Comparison of ENCODE assay signal across 1 cellular context in the genomic region with DNA sequence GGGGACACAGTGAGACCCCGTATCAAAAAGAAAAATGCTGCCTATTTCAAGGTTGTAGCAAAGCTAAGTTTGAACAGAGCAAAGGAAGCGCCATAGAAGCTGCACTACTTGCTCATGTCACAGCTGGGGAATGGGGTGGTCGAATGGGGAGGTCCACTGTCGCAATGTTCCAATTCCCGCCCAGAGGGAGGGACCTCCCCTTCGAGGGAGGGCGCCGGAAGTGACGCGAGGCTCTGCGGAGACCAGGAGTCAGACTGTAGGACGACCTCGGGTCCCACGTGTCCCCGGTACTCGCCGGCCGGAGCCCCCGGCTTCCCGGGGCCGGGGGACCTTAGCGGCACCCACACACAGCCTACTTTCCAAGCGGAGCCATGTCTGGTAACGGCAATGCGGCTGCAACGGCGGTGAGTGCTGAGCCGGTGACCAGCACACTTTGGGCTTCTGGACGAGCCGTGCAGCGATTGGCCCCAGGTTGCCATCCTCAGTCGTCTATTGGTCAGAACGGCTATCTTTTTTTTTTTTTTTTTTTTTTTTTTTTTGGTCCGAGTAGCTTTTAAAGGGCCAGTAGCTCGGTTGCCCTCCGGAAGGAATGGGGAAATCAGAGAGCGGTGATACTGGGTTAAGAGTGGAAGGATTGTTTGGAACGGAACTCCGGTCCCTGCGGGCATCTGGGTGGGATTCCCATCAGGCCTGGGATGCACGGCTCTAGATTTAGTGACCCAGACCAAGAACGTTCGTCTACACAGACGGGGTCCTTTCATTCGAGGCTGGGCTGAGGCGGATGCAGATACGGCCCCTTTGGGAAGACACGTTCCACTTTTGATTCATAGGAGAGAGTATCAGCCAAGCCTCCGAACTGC.
TF ChIP-seq lines count a peak whose summit lies in the region.

HMBS (plus strand) TSS at position 219 of the 860 bp plus-strand sequence; CDS start at position 372, 153 bp downstream.

TF ChIP-seq in HEK293, 187 proteins besides CTCF, POLR2A, EP300 and RAD21 (continued from another document and continues in another):
- peak; percentile 86 for TF ChIP-seq ZBTB11 (tag by site-specific recombination; conservative IDR thresholded peaks at IDR 0.05; ENCODE audit: low read depth)
- no peak for TF ChIP-seq ZNF510 (tag by site-specific recombination; IDR thresholded peaks at IDR 0.05; ENCODE audit: insufficient replicate concordance)
- peak; percentile 70; the same call in 1 of the 2 replicates for TF ChIP-seq WT1 (tag by site-specific recombination; IDR thresholded peaks at IDR 0.05)
- TF ChIP-seq ZNF426 (tag by site-specific recombination; IDR thresholded peaks at IDR 0.05): no peak
- peak; percentile 70 for TF ChIP-seq ZXDB (tag by site-specific recombination; IDR thresholded peaks at IDR 0.05)
- TF ChIP-seq, protein P1, sequence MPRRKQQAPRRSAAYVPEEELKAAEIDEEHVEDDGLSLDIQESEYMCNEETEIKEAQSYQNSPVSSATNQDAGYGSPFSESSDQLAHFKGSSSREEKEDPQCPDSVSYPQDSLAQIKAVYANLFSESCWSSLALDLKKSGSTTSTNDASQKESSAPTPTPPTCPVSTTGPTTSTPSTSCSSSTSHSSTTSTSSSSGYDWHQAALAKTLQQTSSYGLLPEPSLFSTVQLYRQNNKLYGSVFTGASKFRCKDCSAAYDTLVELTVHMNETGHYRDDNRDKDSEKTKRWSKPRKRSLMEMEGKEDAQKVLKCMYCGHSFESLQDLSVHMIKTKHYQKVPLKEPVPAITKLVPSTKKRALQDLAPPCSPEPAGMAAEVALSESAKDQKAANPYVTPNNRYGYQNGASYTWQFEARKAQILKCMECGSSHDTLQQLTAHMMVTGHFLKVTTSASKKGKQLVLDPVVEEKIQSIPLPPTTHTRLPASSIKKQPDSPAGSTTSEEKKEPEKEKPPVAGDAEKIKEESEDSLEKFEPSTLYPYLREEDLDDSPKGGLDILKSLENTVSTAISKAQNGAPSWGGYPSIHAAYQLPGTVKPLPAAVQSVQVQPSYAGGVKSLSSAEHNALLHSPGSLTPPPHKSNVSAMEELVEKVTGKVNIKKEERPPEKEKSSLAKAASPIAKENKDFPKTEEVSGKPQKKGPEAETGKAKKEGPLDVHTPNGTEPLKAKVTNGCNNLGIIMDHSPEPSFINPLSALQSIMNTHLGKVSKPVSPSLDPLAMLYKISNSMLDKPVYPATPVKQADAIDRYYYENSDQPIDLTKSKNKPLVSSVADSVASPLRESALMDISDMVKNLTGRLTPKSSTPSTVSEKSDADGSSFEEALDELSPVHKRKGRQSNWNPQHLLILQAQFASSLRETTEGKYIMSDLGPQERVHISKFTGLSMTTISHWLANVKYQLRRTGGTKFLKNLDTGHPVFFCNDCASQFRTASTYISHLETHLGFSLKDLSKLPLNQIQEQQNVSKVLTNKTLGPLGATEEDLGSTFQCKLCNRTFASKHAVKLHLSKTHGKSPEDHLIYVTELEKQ (tag by site-specific recombination; IDR thresholded peaks at IDR 0.05; ENCODE audit: borderline replicate concordance): no peak
- TF ChIP-seq ZNF423 (tag by site-specific recombination; IDR thresholded peaks at IDR 0.05): no peak
- TF ChIP-seq, protein P2, sequence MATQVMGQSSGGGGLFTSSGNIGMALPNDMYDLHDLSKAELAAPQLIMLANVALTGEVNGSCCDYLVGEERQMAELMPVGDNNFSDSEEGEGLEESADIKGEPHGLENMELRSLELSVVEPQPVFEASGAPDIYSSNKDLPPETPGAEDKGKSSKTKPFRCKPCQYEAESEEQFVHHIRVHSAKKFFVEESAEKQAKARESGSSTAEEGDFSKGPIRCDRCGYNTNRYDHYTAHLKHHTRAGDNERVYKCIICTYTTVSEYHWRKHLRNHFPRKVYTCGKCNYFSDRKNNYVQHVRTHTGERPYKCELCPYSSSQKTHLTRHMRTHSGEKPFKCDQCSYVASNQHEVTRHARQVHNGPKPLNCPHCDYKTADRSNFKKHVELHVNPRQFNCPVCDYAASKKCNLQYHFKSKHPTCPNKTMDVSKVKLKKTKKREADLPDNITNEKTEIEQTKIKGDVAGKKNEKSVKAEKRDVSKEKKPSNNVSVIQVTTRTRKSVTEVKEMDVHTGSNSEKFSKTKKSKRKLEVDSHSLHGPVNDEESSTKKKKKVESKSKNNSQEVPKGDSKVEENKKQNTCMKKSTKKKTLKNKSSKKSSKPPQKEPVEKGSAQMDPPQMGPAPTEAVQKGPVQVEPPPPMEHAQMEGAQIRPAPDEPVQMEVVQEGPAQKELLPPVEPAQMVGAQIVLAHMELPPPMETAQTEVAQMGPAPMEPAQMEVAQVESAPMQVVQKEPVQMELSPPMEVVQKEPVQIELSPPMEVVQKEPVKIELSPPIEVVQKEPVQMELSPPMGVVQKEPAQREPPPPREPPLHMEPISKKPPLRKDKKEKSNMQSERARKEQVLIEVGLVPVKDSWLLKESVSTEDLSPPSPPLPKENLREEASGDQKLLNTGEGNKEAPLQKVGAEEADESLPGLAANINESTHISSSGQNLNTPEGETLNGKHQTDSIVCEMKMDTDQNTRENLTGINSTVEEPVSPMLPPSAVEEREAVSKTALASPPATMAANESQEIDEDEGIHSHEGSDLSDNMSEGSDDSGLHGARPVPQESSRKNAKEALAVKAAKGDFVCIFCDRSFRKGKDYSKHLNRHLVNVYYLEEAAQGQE (tag by site-specific recombination; IDR thresholded peaks at IDR 0.05): no peak
- TF ChIP-seq ZNF248 (tag by site-specific recombination; IDR thresholded peaks at IDR 0.05): no peak
- peak; percentile 87 for TF ChIP-seq PRDM10 (tag by site-specific recombination; IDR thresholded peaks at IDR 0.05)
- TF ChIP-seq ZNF610 (tag by site-specific recombination; IDR thresholded peaks at IDR 0.05; ENCODE audit: borderline replicate concordance): no peak
- TF ChIP-seq, protein P3, sequence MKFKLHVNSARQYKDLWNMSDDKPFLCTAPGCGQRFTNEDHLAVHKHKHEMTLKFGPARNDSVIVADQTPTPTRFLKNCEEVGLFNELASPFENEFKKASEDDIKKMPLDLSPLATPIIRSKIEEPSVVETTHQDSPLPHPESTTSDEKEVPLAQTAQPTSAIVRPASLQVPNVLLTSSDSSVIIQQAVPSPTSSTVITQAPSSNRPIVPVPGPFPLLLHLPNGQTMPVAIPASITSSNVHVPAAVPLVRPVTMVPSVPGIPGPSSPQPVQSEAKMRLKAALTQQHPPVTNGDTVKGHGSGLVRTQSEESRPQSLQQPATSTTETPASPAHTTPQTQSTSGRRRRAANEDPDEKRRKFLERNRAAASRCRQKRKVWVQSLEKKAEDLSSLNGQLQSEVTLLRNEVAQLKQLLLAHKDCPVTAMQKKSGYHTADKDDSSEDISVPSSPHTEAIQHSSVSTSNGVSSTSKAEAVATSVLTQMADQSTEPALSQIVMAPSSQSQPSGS (tag by site-specific recombination; IDR thresholded peaks at IDR 0.05; ENCODE audit: low read depth): no peak
- peak; percentile 51; the same call in 1 of the 2 replicates for TF ChIP-seq SP7 (tag by site-specific recombination; IDR thresholded peaks at IDR 0.05)
- TF ChIP-seq YY1 (tag by site-specific recombination; IDR thresholded peaks at IDR 0.05): no peak
- 0 out of 2 replicates have a peak, but pooled peaks have one; percentile 31 for TF ChIP-seq KLF16 (tag by site-specific recombination; IDR thresholded peaks at IDR 0.05)
- TF ChIP-seq ZNF623 (tag by site-specific recombination; IDR thresholded peaks at IDR 0.05): 0 out of 2 replicates have a peak, but pooled peaks have one; percentile 10
- TF ChIP-seq ZBTB17 (tag by site-specific recombination; IDR thresholded peaks at IDR 0.05): peak; percentile 42; the same call in 1 of the 2 replicates
- TF ChIP-seq ZNF214 (tag by site-specific recombination; IDR thresholded peaks at IDR 0.05; ENCODE audit: borderline replicate concordance): no peak
- TF ChIP-seq ZNF629 (tag by site-specific recombination; IDR thresholded peaks at IDR 0.05): peak; percentile 78
- no peak for TF ChIP-seq ZNF596 (tag by site-specific recombination; IDR thresholded peaks at IDR 0.05)
- 0 out of 2 replicates have a peak, but pooled peaks have one; percentile 11 for TF ChIP-seq PRDM1 (tag by site-specific recombination; IDR thresholded peaks at IDR 0.05)
- no peak for TF ChIP-seq SETDB1 (IDR thresholded peaks at IDR 0.05; ENCODE audit: insufficient read length, low read length)
- no peak for TF ChIP-seq ZNF514 (tag by site-specific recombination; IDR thresholded peaks at IDR 0.05)
- peak; percentile 87 for TF ChIP-seq SP3 (tag by site-specific recombination; IDR thresholded peaks at IDR 0.05)
- no peak for TF ChIP-seq ZBTB8A (tag by site-specific recombination; IDR thresholded peaks at IDR 0.05)
- peak; percentile 91 for TF ChIP-seq MZF1 (tag by site-specific recombination; IDR thresholded peaks at IDR 0.05; ENCODE audit: borderline replicate concordance)
- TF ChIP-seq ZNF837 (tag by site-specific recombination; IDR thresholded peaks at IDR 0.05): no peak
- peak; percentile 93 for TF ChIP-seq GLIS1 (tag by site-specific recombination; IDR thresholded peaks at IDR 0.05)
- no peak for TF ChIP-seq ZNF544 (tag by site-specific recombination; IDR thresholded peaks at IDR 0.05)
- no peak for TF ChIP-seq BCL11B (tag by site-specific recombination; IDR thresholded peaks at IDR 0.05; ENCODE audit: low read depth)
- peak; percentile 27; the same call in 1 of the 2 replicates for TF ChIP-seq ZNF76 (tag by site-specific recombination; IDR thresholded peaks at IDR 0.05; ENCODE audit: borderline replicate concordance, low read depth)
- no peak for TF ChIP-seq ZNF366 (tag by site-specific recombination; conservative IDR thresholded peaks at IDR 0.05)
- peak; percentile 90 for TF ChIP-seq ZNF335 (tag by site-specific recombination; conservative IDR thresholded peaks at IDR 0.05)
- TF ChIP-seq, protein P4, sequence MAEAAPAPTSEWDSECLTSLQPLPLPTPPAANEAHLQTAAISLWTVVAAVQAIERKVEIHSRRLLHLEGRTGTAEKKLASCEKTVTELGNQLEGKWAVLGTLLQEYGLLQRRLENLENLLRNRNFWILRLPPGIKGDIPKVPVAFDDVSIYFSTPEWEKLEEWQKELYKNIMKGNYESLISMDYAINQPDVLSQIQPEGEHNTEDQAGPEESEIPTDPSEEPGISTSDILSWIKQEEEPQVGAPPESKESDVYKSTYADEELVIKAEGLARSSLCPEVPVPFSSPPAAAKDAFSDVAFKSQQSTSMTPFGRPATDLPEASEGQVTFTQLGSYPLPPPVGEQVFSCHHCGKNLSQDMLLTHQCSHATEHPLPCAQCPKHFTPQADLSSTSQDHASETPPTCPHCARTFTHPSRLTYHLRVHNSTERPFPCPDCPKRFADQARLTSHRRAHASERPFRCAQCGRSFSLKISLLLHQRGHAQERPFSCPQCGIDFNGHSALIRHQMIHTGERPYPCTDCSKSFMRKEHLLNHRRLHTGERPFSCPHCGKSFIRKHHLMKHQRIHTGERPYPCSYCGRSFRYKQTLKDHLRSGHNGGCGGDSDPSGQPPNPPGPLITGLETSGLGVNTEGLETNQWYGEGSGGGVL (tag by site-specific recombination; IDR thresholded peaks at IDR 0.05): peak; percentile 34; the same call in 1 of the 2 replicates
- TF ChIP-seq ZNF2 (tag by site-specific recombination; IDR thresholded peaks at IDR 0.05): no peak
- TF ChIP-seq ZBTB6 (tag by site-specific recombination; IDR thresholded peaks at IDR 0.05): no peak
